Comparison of ENCODE assay signal across 8 cellular contexts in the genomic region with DNA sequence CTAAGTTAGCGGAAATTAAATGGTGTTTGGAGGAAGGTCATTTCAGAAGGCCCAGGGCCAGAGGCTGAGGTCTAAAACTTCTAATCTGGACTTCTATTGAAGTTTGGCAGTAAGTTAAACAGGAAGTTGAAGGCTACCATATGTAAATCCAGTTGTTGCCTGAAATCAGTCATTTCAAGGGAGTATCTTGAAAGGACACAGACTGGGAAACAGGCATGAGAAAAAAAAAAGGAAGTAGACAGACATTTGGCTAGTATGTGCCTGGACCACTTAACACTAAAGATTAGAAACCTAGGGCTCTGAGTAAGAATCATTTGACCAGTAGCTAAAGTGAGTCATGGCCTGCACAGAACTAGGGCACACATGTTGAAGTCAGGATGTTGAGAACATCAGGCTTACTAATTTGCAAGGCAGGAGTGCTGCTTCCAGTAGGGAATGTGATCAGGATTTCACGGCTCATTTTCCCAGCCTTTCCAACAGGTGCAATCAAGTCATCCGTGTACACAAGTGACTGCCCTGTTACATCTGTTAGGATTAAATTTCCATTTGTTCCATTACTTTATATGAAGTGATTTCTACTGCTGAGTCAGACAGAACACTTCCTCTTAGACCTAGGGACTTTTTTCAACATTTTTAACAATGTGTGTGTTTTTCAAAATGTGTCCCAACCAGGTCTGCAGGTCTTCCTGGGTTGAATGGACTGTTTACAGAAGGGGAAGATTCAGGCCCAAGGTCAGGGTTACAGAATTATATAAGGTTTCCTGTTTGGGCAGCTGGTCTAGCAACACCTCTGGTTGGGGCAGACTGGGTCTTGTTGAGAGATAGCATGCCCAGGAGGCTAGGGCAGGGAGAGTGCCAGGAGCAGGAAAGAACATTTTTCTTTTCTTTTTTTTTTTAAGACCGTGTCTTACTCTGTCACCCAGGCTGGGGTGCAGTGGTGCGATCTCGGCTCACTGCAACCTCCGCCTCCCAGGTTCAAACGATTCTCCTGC.
A peak's percentile ranks its signal among the peaks of the same experiment; 100 is the strongest.
DNase-seq lines count a peak whose midpoint lies in the region; ATAC-seq and TF ChIP-seq lines count a peak whose summit lies in the region.

No MANE protein-coding gene starts in this region.

- no peaks in the 10 kb centered on the region for H3K27me3 Mint-ChIP-seq in activated T-cell treated with anti-CD3 and anti-CD28 coated beads, Interleukin-2, amount 50 U/mL, for 4 hours (ENCODE audit: low read depth)

- no peaks in the 10 kb centered on the region for H3K27me3 ChIP-seq in BJ (ENCODE audit: control insufficient read depth, insufficient read depth, low read length)
- H3K27me3 ChIP-seq in foreskin keratinocyte: no peaks in the 10 kb centered on the region

- peaks cover 27% of the 10 kb centered on the region for H3K4me1 ChIP-seq in foreskin keratinocyte

- CTCF ChIA-PET in BJ (lab: Yijun Ruan, JAX): interaction anchor here (0.6 to 6.4 kb wide), 18 partner anchors 7 to 347 kb away, joined by 3 to 55 read pairs (median 6); no protein-coding TSS in a partner anchor

- H3K4me3 ChIP-seq in BJ (ENCODE audit: low read depth, low read length): peak overlapping the region; percentile 45

- peak overlapping the region; percentile 90 for H3K4me3 Mint-ChIP-seq in activated T-cell treated with anti-CD3 and anti-CD28 coated beads, Interleukin-2, amount 50 U/mL, for 4 hours

- peak overlapping the region; percentile 96 for H3K27ac ChIP-seq in foreskin keratinocyte

- peaks cover 9% of the 10 kb centered on the region for H3K36me3 Mint-ChIP-seq in activated T-cell treated with anti-CD3 and anti-CD28 coated beads, Interleukin-2, amount 50 U/mL, for 4 hours (ENCODE audit: insufficient read depth)

- H3K36me3 ChIP-seq in BJ (ENCODE audit: control insufficient read depth, insufficient read depth, low read length): no peaks in the 10 kb centered on the region

- no peaks in the 10 kb centered on the region for H3K9me3 Mint-ChIP-seq in activated T-cell treated with anti-CD3 and anti-CD28 coated beads, Interleukin-2, amount 50 U/mL, for 4 hours

- DNase-seq in BJ (ENCODE audit: low read depth): peak; percentile 88
- DNase-seq in NCI-H526 treated with DMSO at 0.1 percent for 48 hours (lab: John Stamatoyannopoulos, UW): peak; percentile 75
- DNase-seq in activated T-cell treated with anti-CD3 and anti-CD28 coated beads, Interleukin-2, amount 50 U/mL, for 4 hours: no peak
- DNase-seq in foreskin keratinocyte: peak; percentile 93 to 97
- DNase-seq in non-pigmented ciliary epithelial cell (ENCODE audit: low read depth): peak; percentile 94
- no peak for DNase-seq in NCI-H1105 (lab: John Stamatoyannopoulos, UW)

- peaks cover 58% of the 10 kb centered on the region for H3K4me1 Mint-ChIP-seq in activated T-cell treated with anti-CD3 and anti-CD28 coated beads, Interleukin-2, amount 50 U/mL, for 4 hours (ENCODE audit: low read depth)

- POLR2A ChIA-PET in BJ (lab: Charles Lee): interaction anchor here (0.7 to 2.7 kb wide), 2 partner anchors 8 to 10 kb away, joined by 6 to 20 read pairs; no protein-coding TSS in a partner anchor

- TF ChIP-seq CTCF in BJ (IDR thresholded peaks at IDR 0.05; ENCODE audit: insufficient read depth, low read depth, low read length) (no peak), foreskin keratinocyte (conservative IDR thresholded peaks at IDR 0.05) (no peak)

- peak; percentile 54 for ATAC-seq in GM18870 (IDR thresholded peaks at IDR 0.05; ENCODE audit: unreplicated experiment)
- peak; percentile 50 for ATAC-seq in HG03175 (IDR thresholded peaks at IDR 0.05; ENCODE audit: unreplicated experiment)
- ATAC-seq in activated T-cell treated with anti-CD3 and anti-CD28 coated beads, Interleukin-2, amount 50 U/mL, for 4 hours: peak; percentile 21 to 41
- peak; percentile 66 for ATAC-seq in foreskin keratinocyte

Comparison
In these comparisons a context has a peak if more than half of its experiments do, and no peak if none do; other contexts are left out.
1. DNase-seq: peak in BJ (single experiment), NCI-H526 treated with DMSO at 0.1 percent for 48 hours (single experiment), foreskin keratinocyte (2 of 2) and non-pigmented ciliary epithelial cell (single experiment); none in activated T-cell treated with anti-CD3 and anti-CD28 coated beads, Interleukin-2, amount 50 U/mL, for 4 hours (single experiment) and NCI-H1105 (single experiment).
2. Peak in every context shown above with its lines, with median percentiles within 50 percentile points of each other: ATAC-seq.